Comparison of ENCODE assay signal across 1 cellular context in genomic region chr11:123742778-123743177, GRCh38.
TF ChIP-seq lines count a peak whose summit lies in the region.

No MANE protein-coding gene starts in this region.

TF ChIP-seq in K562, 482 proteins besides CTCF, POLR2A, EP300 and RAD21:
- TF ChIP-seq, protein P1, sequence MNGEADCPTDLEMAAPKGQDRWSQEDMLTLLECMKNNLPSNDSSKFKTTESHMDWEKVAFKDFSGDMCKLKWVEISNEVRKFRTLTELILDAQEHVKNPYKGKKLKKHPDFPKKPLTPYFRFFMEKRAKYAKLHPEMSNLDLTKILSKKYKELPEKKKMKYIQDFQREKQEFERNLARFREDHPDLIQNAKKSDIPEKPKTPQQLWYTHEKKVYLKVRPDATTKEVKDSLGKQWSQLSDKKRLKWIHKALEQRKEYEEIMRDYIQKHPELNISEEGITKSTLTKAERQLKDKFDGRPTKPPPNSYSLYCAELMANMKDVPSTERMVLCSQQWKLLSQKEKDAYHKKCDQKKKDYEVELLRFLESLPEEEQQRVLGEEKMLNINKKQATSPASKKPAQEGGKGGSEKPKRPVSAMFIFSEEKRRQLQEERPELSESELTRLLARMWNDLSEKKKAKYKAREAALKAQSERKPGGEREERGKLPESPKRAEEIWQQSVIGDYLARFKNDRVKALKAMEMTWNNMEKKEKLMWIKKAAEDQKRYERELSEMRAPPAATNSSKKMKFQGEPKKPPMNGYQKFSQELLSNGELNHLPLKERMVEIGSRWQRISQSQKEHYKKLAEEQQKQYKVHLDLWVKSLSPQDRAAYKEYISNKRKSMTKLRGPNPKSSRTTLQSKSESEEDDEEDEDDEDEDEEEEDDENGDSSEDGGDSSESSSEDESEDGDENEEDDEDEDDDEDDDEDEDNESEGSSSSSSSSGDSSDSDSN (IDR thresholded peaks at IDR 0.05; ENCODE audit: borderline replicate concordance in 1 of 2, low read depth in 2 of 2, low read length in 2 of 2): no peak
- peak; percentile 64; the same call in 1 of the 2 replicates for TF ChIP-seq PHF21A (IDR thresholded peaks at IDR 0.05; ENCODE audit: borderline replicate concordance, low read depth)
- 0 out of 2 replicates have a peak, but pooled peaks have one; percentile 1 for TF ChIP-seq GATAD2B (IDR thresholded peaks at IDR 0.05; ENCODE audit: borderline replicate concordance)
TF ChIP-seq in K562: peak in this region for 2.
